Comparison of ENCODE assay signal across 11 cellular contexts in genomic region chr10:120607710-120608703, GRCh38.
DNase-seq lines count a peak whose midpoint lies in the region; ATAC-seq, FAIRE-seq and TF ChIP-seq lines count a peak whose summit lies in the region.
"Had no signal": no experiment of that assay in that cellular context is flagged by ENCODE, and none has a peak within 500 bp of the region (broad histone marks: within the 10 kb centered on the region; RNA-seq: fewer than 3 reads in every experiment).

No MANE protein-coding gene starts in this region.

- no peak for FAIRE-seq in RCC 7860 (lab: Jason Lieb, UNC)
- no peak for FAIRE-seq in urothelium cell line (lab: Jason Lieb, UNC)
- FAIRE-seq: HTR-8/SVneo had no signal

- no peak for TF ChIP-seq EP300 in stomach (IDR thresholded peaks at IDR 0.05)

- no peaks in the 10 kb centered on the region for H3K4me1 ChIP-seq in stomach

- H3K9me3 ChIP-seq in stomach: peaks cover 0 to 13% (median 1%) of the 10 kb centered on the region in 4 donors

- no peaks in the 10 kb centered on the region for H3K36me3 ChIP-seq in stomach

- ATAC-seq in GM19372 (IDR thresholded peaks at IDR 0.05; ENCODE audit: low read depth, unreplicated experiment): peak; percentile 50
- peak; percentile 44 for ATAC-seq in HG02970 (IDR thresholded peaks at IDR 0.05; ENCODE audit: low FRiP score, unreplicated experiment)
- ATAC-seq: sciatic nerve had no signal

- intact Hi-C loops in stomach (cut with DNase I; ENCODE audit: low total_unique reads): no loop called here

- TF ChIP-seq CTCF in stomach (IDR thresholded peaks at IDR 0.05): no peak

- H3K27ac ChIP-seq in stomach: no peak overlapping the region

- WGBS in stomach, 5 donors: 76 to 83% (median 76%) methylated on average over 5 of the region's 5 CpGs

- H3K27me3 ChIP-seq in stomach: peaks cover 0 to 4% (median 0%) of the 10 kb centered on the region in 3 donors

- DNase-seq in RCC 7860 (ENCODE audit: low spot score) (peak; percentile 49), urothelium cell line (ENCODE audit: low spot score) (peak; percentile 30), stomach (no peak), RKO (ENCODE audit: low spot score) (no peak), Ammon's horn (ENCODE audit: low spot score) (no peak)
- DNase-seq: cerebellar nuclear complex, NCI-H187 had no signal

- no peak for TF ChIP-seq POLR2A in stomach (IDR thresholded peaks at IDR 0.05)

- no peak overlapping the region for H3K4me3 ChIP-seq in stomach

Comparison
In these comparisons a context has a peak if more than half of its experiments do, and no peak if none do; other contexts are left out.
1. DNase-seq: peak in RCC 7860 (single experiment) and urothelium cell line (single experiment); none in stomach (single experiment), RKO (single experiment) and Ammon's horn (single experiment).